Comparison of ENCODE assay signal across 9 cellular contexts in the genomic region with DNA sequence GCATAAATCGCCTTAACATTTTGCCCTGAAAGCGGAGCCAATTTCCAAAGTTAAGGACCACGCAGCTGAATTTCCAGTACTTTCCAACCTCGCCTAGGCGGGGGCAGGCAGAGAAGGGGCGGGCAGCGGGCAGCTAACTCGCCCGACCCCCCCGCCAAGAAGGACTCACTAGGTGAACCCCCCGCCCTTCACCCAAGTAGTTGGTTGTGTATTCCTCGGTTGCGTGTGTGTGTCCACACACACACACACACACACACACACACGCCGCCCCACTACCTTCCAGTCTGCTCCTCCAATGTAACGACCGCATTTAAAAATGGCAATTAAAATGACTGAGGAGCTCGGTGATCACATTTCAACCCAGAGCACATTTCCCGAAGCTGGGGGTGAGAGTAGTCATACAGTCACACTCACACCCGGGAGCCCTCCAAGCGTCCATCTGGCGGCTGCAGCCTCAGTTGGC. TPM values are rescaled to one million over a fixed set of nuclear protein-coding genes. Genes with fewer than 3 reads are reported as not detected.
A peak's percentile ranks its signal among the peaks of the same experiment; 100 is the strongest.
DNase-seq lines count a peak whose midpoint lies in the region; ATAC-seq and TF ChIP-seq lines count a peak whose summit lies in the region.
"Had no signal": no experiment of that assay in that cellular context is flagged by ENCODE, and none has a peak within 500 bp of the region (broad histone marks: within the 10 kb centered on the region; RNA-seq: fewer than 3 reads in every experiment).

No MANE protein-coding gene starts in this region.

- no peak overlapping the region for H2BK15ac ChIP-seq in neuronal stem cell (ENCODE audit: low read length)

- CTCF ChIA-PET in BJ (lab: Yijun Ruan, JAX): interaction anchor here (0.6 to 3.2 kb wide), 5 partner anchors 14 to 793 kb away, joined by 3 to 15 read pairs (median 3); no protein-coding TSS in a partner anchor

- H3K4me3 ChIP-seq in BJ (ENCODE audit: low read depth, low read length) (peak overlapping the region; percentile 61), epithelial cell of proximal tubule (ENCODE audit: low read depth, low read length) (peak overlapping the region; percentile 91), neuronal stem cell (ENCODE audit: low read length in 2 of 2) (peak overlapping the region; percentile 90 to 91)

- peaks cover 7% of the 10 kb centered on the region for H3K79me1 ChIP-seq in neuronal stem cell (ENCODE audit: low read depth, low read length)

- peak overlapping the region; percentile 95 for H2AFZ ChIP-seq in neuronal stem cell (ENCODE audit: low read length)

- no peak overlapping the region for H2BK5ac ChIP-seq in neuronal stem cell (ENCODE audit: low read length)

- H3K27me3 ChIP-seq in BJ (ENCODE audit: control insufficient read depth, insufficient read depth, low read length) (peaks cover 2% of the 10 kb centered on the region), neuronal stem cell (ENCODE audit: control insufficient read depth in 3 of 3, insufficient read depth in 3 of 3, low read depth in 1 of 3, low read length in 3 of 3) (peaks cover 2 to 39% (median 5%) of the 10 kb centered on the region in 3 experiments)

- peak overlapping the region; percentile 97 for H3K18ac ChIP-seq in neuronal stem cell (ENCODE audit: low read length)

- H3K14ac ChIP-seq in neuronal stem cell (ENCODE audit: low read length): peak overlapping the region; percentile 17

- DNase-seq in BJ (ENCODE audit: low read depth): no peak
- peak; percentile 84 for DNase-seq in NCI-H2171 treated with DMSO at 0.1 percent for 48 hours (lab: John Stamatoyannopoulos, UW)
- DNase-seq in epithelial cell of proximal tubule (ENCODE audit: low read depth): no peak
- no peak for DNase-seq in neuronal stem cell (ENCODE audit: low spot score)
- DNase-seq in hippocampal formation (lab: John Stamatoyannopoulos, UW): no peak
- DNase-seq in DMS153 treated with DMSO at 0.1 percent for 48 hours (lab: John Stamatoyannopoulos, UW; ENCODE audit: unreplicated experiment): no peak
- no peak for DNase-seq in HT-29 (ENCODE audit: low spot score)
- DNase-seq: stimulated activated CD8-positive, alpha-beta memory T cell treated with anti-CD3 and anti-CD28 coated beads, Interleukin-4, amount 100 ng/mL, for 48 hours had no signal

- POLR2A ChIA-PET in BJ (lab: Charles Lee): no interaction called here

- H3K4me2 ChIP-seq in neuronal stem cell (ENCODE audit: insufficient read depth, low read length, poor library complexity, severe bottlenecking): peak overlapping the region; percentile 84

- H3K4ac ChIP-seq in neuronal stem cell (ENCODE audit: low read length): no peak overlapping the region

- TF ChIP-seq CTCF in BJ (IDR thresholded peaks at IDR 0.05; ENCODE audit: insufficient read depth, low read depth, low read length) (no peak), epithelial cell of proximal tubule (conservative IDR thresholded peaks at IDR 0.05; ENCODE audit: low read depth, low read length) (no peak)

- no peak overlapping the region for H2BK12ac ChIP-seq in neuronal stem cell (ENCODE audit: low read length)

- peaks cover 15 to 21% of the 10 kb centered on the region in 2 donors for H3K4me1 ChIP-seq in neuronal stem cell (ENCODE audit: control insufficient read depth in 2 of 2, insufficient read depth in 1 of 2, low read depth in 1 of 2, low read length in 2 of 2)

- no CpG with 5 or more reads among the region's 22 CpGs for WGBS in neuronal stem cell (ENCODE audit: extremely low coverage in 2 of 2, insufficient read length in 2 of 2, insufficient replicate concordance in 1 of 2), 2 donors

- H2BK120ac ChIP-seq in neuronal stem cell (ENCODE audit: low read depth, low read length): no peak overlapping the region

- no peak overlapping the region for H3K27ac ChIP-seq in neuronal stem cell (replicated peaks; ENCODE audit: low read length)

- H4K91ac ChIP-seq in neuronal stem cell (ENCODE audit: low read depth, low read length, poor library complexity): no peak overlapping the region

- no peak overlapping the region for H4K8ac ChIP-seq in neuronal stem cell (ENCODE audit: low read depth, low read length)

- no peak for ATAC-seq in HG02884 (IDR thresholded peaks at IDR 0.05; ENCODE audit: unreplicated experiment)

- H3K9me3 ChIP-seq in neuronal stem cell (replicated peaks in 1 of 2; ENCODE audit: control insufficient read depth in 2 of 2, insufficient read depth in 1 of 2, low read depth in 1 of 2, low read length in 2 of 2): no peaks in the 10 kb centered on the region

- peak overlapping the region; percentile 29 for H2AK5ac ChIP-seq in neuronal stem cell (ENCODE audit: low read depth, low read length)

- no peak overlapping the region for H3K23ac ChIP-seq in neuronal stem cell (ENCODE audit: low read depth, low read length, poor library complexity)

- no peaks in the 10 kb centered on the region for H3K36me3 ChIP-seq in BJ (ENCODE audit: control insufficient read depth, insufficient read depth, low read length)
- no peaks in the 10 kb centered on the region for H3K36me3 ChIP-seq in neuronal stem cell (replicated peaks in 1 of 2; ENCODE audit: control insufficient read depth in 2 of 2, insufficient read depth in 2 of 2, low read length in 2 of 2)

- H3K9ac ChIP-seq in neuronal stem cell (ENCODE audit: low read depth, low read length, poor library complexity): peak overlapping the region; percentile 24

RNA-seq across cellular contexts. Expression of a gene that starts 1.4 kb away (rescaled TPM):
- polyA plus RNA-seq in BJ (2011; rRNA removed): 0.36 and 0.39 TPM in 2 replicates
- polyA minus RNA-seq in BJ (2011; rRNA and poly(A)+ RNA removed): 1.2 and 1.5 TPM in 2 replicates
- total RNA-seq in epithelial cell of proximal tubule: 12.6 and 22.2 TPM in 2 replicates
- 4.4 TPM for polyA plus RNA-seq in neuronal stem cell (2013, experiment 1 of 2)
- polyA plus RNA-seq in neuronal stem cell (2013, experiment 2 of 2): 9.4 TPM
- total RNA-seq in HT-29 (2014; rRNA removed; shearing (Covaris generic)): not detected in 2 replicates

Comparison
In these comparisons a context has a peak if more than half of its experiments do, and no peak if none do; other contexts are left out.
1. RNA of a gene that starts 1.4 kb away (total RNA-seq): 12.6 to 22.2 TPM in epithelial cell of proximal tubule; not detected in HT-29; every median in the first group is over 10 times any median in the second.
2. Peak in every context shown above with its lines, with median percentiles within 50 percentile points of each other: H3K4me3 ChIP-seq.